22 cellular contexts compared by ENCODE assay signal in genomic region chr4:68074397-68074796, GRCh38. TPM values are rescaled to one million over a fixed set of nuclear protein-coding genes. Genes with fewer than 3 reads are reported as not detected.
DNase-seq lines count a peak whose midpoint lies in the region; ATAC-seq and TF ChIP-seq lines count a peak whose summit lies in the region.
"Had no signal": no experiment of that assay in that cellular context is flagged by ENCODE, and none has a peak within 500 bp of the region (broad histone marks: within the 10 kb centered on the region; RNA-seq: fewer than 3 reads in every experiment).

No MANE protein-coding gene starts in this region.

- DNase-seq in HPDE6-E6E7 (ENCODE audit: extremely low spot score) (peak; percentile 71), RKO (ENCODE audit: low spot score) (peak; percentile 71), fibroblast of mammary gland (ENCODE audit: low read depth) (peak; percentile 20), retinal pigment epithelial cell (ENCODE audit: low read depth) (peak; percentile 18), ovary (no peak), NCI-H2171 treated with DMSO at 0.1 percent for 48 hours (lab: John Stamatoyannopoulos, UW) (no peak), left lung (no peak)
- no peak for DNase-seq in activated naive CD4-positive, alpha-beta T cell treated with anti-CD3 and anti-CD28 coated beads, Interleukin-2, amount 50 U/mL, for 16 hours
- DNase-seq: activated CD4-positive, CD25-positive, alpha-beta regulatory T cell treated with anti-CD3 and anti-CD28 coated beads, Interleukin-2, amount 50 U/mL, for 72 hours; CD4-positive, alpha-beta memory T cell; effector memory CD8-positive, alpha-beta T cell; KBM-7; NCI-H82; T1000; testis had no signal

- H3K4me3 ChIP-seq in fibroblast of mammary gland (ENCODE audit: control insufficient read depth, low read depth, low read length) = no peak overlapping the region
- no peak overlapping the region for H3K4me3 ChIP-seq in retinal pigment epithelial cell (ENCODE audit: low read length)
- H3K4me3 ChIP-seq in ovary = no peak overlapping the region
- H3K4me3 ChIP-seq in left lung = no peak overlapping the region
- H3K4me3 ChIP-seq: neural progenitor cell, testis had no signal

- no peak for TF ChIP-seq CTCF in fibroblast of mammary gland (conservative IDR thresholded peaks at IDR 0.05; ENCODE audit: control insufficient read depth, insufficient read depth, low read depth, low read length)
- no peak for TF ChIP-seq CTCF in retinal pigment epithelial cell (conservative IDR thresholded peaks at IDR 0.05; ENCODE audit: low read depth, low read length)
- TF ChIP-seq CTCF in ovary (IDR thresholded peaks at IDR 0.05) = no peak
- no peak for TF ChIP-seq CTCF in left lung (IDR thresholded peaks at IDR 0.05)

- no peaks in the 10 kb centered on the region for H3K27me3 ChIP-seq in ovary
- no peaks in the 10 kb centered on the region for H3K27me3 ChIP-seq in left lung
- H3K27me3 ChIP-seq: neural progenitor cell, testis had no signal

- H3K27ac ChIP-seq in ovary (no peak overlapping the region), left lung (no peak overlapping the region)
- H3K27ac ChIP-seq: HL-60, neural progenitor cell, testis had no signal

- intact Hi-C loops in ovary (cut with DNase I) = no loop called here
- intact Hi-C loops in left lung (cut with DNase I) = no loop called here

- no peak for TF ChIP-seq POLR2A in ovary (IDR thresholded peaks at IDR 0.05)

- no peaks in the 10 kb centered on the region for H3K4me1 ChIP-seq in ovary (ENCODE audit: insufficient read depth)
- no peaks in the 10 kb centered on the region for H3K4me1 ChIP-seq in left lung
- H3K4me1 ChIP-seq: testis had no signal

- no peak for ATAC-seq in left lung
- ATAC-seq: activated naive CD4-positive, alpha-beta T cell treated with anti-CD3 and anti-CD28 coated beads, Interleukin-2, amount 50 U/mL, for 72 hours; effector memory CD8-positive, alpha-beta T cell; SK-N-SH treated with all-trans-retinoic acid at 6 μM for 48 hours had no signal

- H3K36me3 ChIP-seq in ovary (no peaks in the 10 kb centered on the region), left lung (no peaks in the 10 kb centered on the region)
- H3K36me3 ChIP-seq: neural progenitor cell had no signal

- TF ChIP-seq EP300 in ovary (IDR thresholded peaks at IDR 0.05) = no peak

- H3K9me3 ChIP-seq in ovary (no peaks in the 10 kb centered on the region), left lung (no peaks in the 10 kb centered on the region)
- H3K9me3 ChIP-seq: testis had no signal

RNA-seq across cellular contexts. Expression of gene TMPRSS11F, which starts 55.3 kb away (rescaled TPM):
- not detected for total RNA-seq in ovary
- polyA plus RNA-seq in ovary = not detected
- not detected for total RNA-seq in left lung
- total RNA-seq: activated CD8-positive, alpha-beta memory T cell treated with anti-CD3 and anti-CD28 coated beads for 36 hours; activated naive CD4-positive, alpha-beta T cell treated with anti-CD3 and anti-CD28 coated beads, Interleukin-2, amount 50 U/mL, for 72 hours; CD4-positive, alpha-beta memory T cell; mononuclear cell; pulmonary artery endothelial cell had no signal
- polyA plus RNA-seq: CD4-positive, alpha-beta memory T cell had no signal

Comparison
In these comparisons a context has a peak if more than half of its experiments do, and no peak if none do; other contexts are left out.
1. DNase-seq: peak in HPDE6-E6E7 (single experiment), RKO (single experiment), fibroblast of mammary gland (single experiment) and retinal pigment epithelial cell (single experiment); none in ovary (0 of 5), activated naive CD4-positive, alpha-beta T cell treated with anti-CD3 and anti-CD28 coated beads, Interleukin-2, amount 50 U/mL, for 16 hours (single experiment), NCI-H2171 treated with DMSO at 0.1 percent for 48 hours (single experiment) and left lung (0 of 2).